In genomic region chr19:5192568-5192967, GRCh38 we compare ENCODE assay signal across 16 cellular contexts.
"Had no signal": no experiment of that assay in that cellular context is flagged by ENCODE, and none has a peak within 500 bp of the region (broad histone marks: within the 10 kb centered on the region; RNA-seq: fewer than 3 reads in every experiment).

No MANE protein-coding gene starts in this region.

- H3K36me3 ChIP-seq: breast epithelium, lower lobe of right lung, tibial nerve had no signal

- H3K4me3 ChIP-seq: breast epithelium, lower lobe of right lung, tibial nerve had no signal

- H3K9me3 Mint-ChIP-seq: stimulated activated naive B cell treated with anti-CD40 and anti-IgM and Interleukin-4, amounts not matched to agents 10 μg/mL and 1 μg/mL and 100 μg/mL, for 72 hours had no signal

- H3K4me1 Mint-ChIP-seq: activated naive CD8-positive, alpha-beta T cell treated with anti-CD3 and anti-CD28 coated beads, Interleukin-2, amount 10 ng/mL, durations not matched to agents 7 days and 5 days had no signal

- H3K4me1 ChIP-seq: breast epithelium, foreskin keratinocyte, lower lobe of right lung had no signal

- ATAC-seq: activated CD4-positive, CD25-positive, alpha-beta regulatory T cell treated with anti-CD3 and anti-CD28 coated beads, Interleukin-2, amount 50 U/mL, for 24 hours; foreskin keratinocyte; left colon; lower lobe of right lung; stimulated activated naive B cell treated with anti-CD40 and anti-IgM and Interleukin-4, amounts not matched to agents 10 μg/mL and 1 μg/mL and 100 μg/mL, for 72 hours had no signal

- H3K27ac ChIP-seq: breast epithelium, foreskin keratinocyte, lower lobe of right lung, tibial nerve had no signal

- H3K27ac Mint-ChIP-seq: activated naive CD8-positive, alpha-beta T cell treated with anti-CD3 and anti-CD28 coated beads, Interleukin-2, amount 10 ng/mL, durations not matched to agents 7 days and 5 days; stimulated activated naive B cell treated with anti-CD40 and anti-IgM and Interleukin-4, amounts not matched to agents 10 μg/mL and 1 μg/mL and 100 μg/mL, for 72 hours had no signal

- DNase-seq: activated CD4-positive, alpha-beta T cell treated with anti-CD3 and anti-CD28 coated beads, Interleukin-2, amount 50 U/mL, for 1 hour; activated naive CD4-positive, alpha-beta T cell; activated naive CD8-positive, alpha-beta T cell treated with anti-CD3 and anti-CD28 coated beads, Interleukin-2, amount 10 ng/mL, durations not matched to agents 7 days and 5 days; activated T-cell treated with anti-CD3 and anti-CD28 coated beads for 4 hours; cerebellar nuclear complex; effector memory CD4-positive, alpha-beta T cell; foreskin keratinocyte; left colon; lower lobe of right lung; naive B cell; stimulated activated CD4-positive, alpha-beta T cell treated with anti-CD3 and anti-CD28 coated beads, Interleukin-4, amount 100 ng/mL, for 1 hour; stimulated activated naive B cell treated with anti-CD40 and anti-IgM and Interleukin-4, amounts not matched to agents 10 μg/mL and 1 μg/mL and 100 μg/mL, for 72 hours had no signal

- H3K36me3 Mint-ChIP-seq: activated naive CD8-positive, alpha-beta T cell treated with anti-CD3 and anti-CD28 coated beads, Interleukin-2, amount 10 ng/mL, durations not matched to agents 7 days and 5 days; naive B cell had no signal

- H3K27me3 ChIP-seq: breast epithelium, foreskin keratinocyte, tibial nerve had no signal

- FAIRE-seq: islet of Langerhans had no signal

- H3K4me3 Mint-ChIP-seq: activated naive CD8-positive, alpha-beta T cell treated with anti-CD3 and anti-CD28 coated beads, Interleukin-2, amount 10 ng/mL, durations not matched to agents 7 days and 5 days; naive B cell; stimulated activated naive B cell treated with anti-CD40 and anti-IgM and Interleukin-4, amounts not matched to agents 10 μg/mL and 1 μg/mL and 100 μg/mL, for 72 hours had no signal
